18 cellular contexts compared by ENCODE assay signal in the genomic region with DNA sequence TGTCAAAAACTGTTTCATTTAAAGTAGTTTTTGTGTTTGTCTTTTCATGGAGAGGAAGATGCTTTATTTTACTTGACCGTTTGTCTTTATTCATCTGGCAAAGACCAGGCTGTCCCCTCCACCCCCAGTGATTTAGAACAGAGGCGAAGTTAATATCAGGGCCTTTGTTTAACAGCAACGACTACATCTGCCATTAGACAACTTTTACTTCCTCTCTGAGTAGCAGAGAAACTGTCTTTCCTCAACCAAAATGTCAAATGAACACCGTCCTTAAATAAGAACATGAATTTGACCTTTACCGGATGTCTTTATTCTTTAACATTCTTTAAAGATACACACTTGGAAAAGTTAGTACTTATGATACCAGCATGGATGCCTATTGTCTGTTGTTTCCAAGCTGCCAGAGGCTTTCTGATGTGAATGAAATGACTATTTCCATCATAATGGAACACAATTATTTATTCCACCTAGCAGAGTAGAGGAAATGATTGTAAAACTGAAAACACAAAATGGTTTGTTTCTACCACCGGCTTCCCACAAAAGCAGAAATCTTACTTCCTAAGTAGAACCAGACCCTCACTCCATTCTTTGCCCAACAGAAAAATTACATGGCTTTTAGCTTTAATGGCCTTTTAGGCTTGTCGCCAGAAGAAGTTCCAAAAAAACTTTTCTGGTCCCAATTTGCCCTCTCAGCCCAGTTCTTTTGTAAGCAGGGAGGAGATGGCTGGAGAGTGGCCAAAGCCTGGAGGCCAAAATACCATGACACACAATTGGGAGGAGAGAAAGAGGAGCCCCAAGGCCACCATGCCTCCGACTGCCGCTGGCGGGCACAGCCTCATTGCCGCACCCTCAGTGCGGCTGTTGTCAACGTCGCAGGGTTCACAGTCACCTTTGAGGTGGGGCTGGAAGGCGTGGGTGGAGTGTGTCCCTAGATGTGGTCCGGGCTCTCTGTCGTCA.
DNase-seq lines count a peak whose midpoint lies in the region; ATAC-seq and TF ChIP-seq lines count a peak whose summit lies in the region.
"Had no signal": no experiment of that assay in that cellular context is flagged by ENCODE, and none has a peak within 500 bp of the region (broad histone marks: within the 10 kb centered on the region; RNA-seq: fewer than 3 reads in every experiment).

No MANE protein-coding gene starts in this region.

- H3K4me2 ChIP-seq in smooth muscle cell = no peak overlapping the region

- H3K36me3 ChIP-seq in HUES64 (ENCODE audit: insufficient read depth, low read length) (no peaks in the 10 kb centered on the region), smooth muscle cell (ENCODE audit: low read depth) (no peaks in the 10 kb centered on the region)
- H3K36me3 ChIP-seq: SJCRH30, upper lobe of left lung had no signal

- H3K4me1 ChIP-seq in HUES64 (ENCODE audit: insufficient read depth, low read length) (peaks cover 23% of the 10 kb centered on the region), smooth muscle cell (ENCODE audit: low read depth) (no peaks in the 10 kb centered on the region)
- H3K4me1 ChIP-seq: SJCRH30, upper lobe of left lung had no signal

- WGBS in HUES64 = 84% methylated on average over 17 of the region's 17 CpGs
- WGBS in smooth muscle cell (ENCODE audit: low lambda C conversion rate) = 81% methylated on average over 17 of the region's 17 CpGs

- no peaks in the 10 kb centered on the region for H3K36me3 Mint-ChIP-seq in activated CD4-positive, alpha-beta T cell treated with anti-CD3 and anti-CD28 coated beads, Interleukin-2, amount 10 ng/mL, durations not matched to agents 24 days and 14 days (ENCODE audit: low read depth)
- H3K36me3 Mint-ChIP-seq: activated naive CD8-positive, alpha-beta T cell treated with anti-CD3 and anti-CD28 coated beads for 36 hours had no signal

- no peak overlapping the region for H3K27ac Mint-ChIP-seq in activated CD4-positive, alpha-beta T cell treated with anti-CD3 and anti-CD28 coated beads, Interleukin-2, amount 10 ng/mL, durations not matched to agents 24 days and 14 days
- H3K27ac Mint-ChIP-seq: activated naive CD8-positive, alpha-beta T cell treated with anti-CD3 and anti-CD28 coated beads for 36 hours; activated T-cell treated with anti-CD3 and anti-CD28 coated beads, Interleukin-2, amount 50 U/mL, for 24 hours had no signal

- peak; percentile 6 for DNase-seq in activated CD4-positive, alpha-beta T cell treated with anti-CD3 and anti-CD28 coated beads for 48 hours
- no peak for DNase-seq in activated CD4-positive, alpha-beta T cell treated with anti-CD3 and anti-CD28 coated beads, Interleukin-2, amount 10 ng/mL, durations not matched to agents 24 days and 14 days
- DNase-seq in fibroblast of gingiva (ENCODE audit: low read depth) (peak; percentile 34), smooth muscle cell (lab: John Stamatoyannopoulos, UW; ENCODE audit: unreplicated experiment) (no peak), NCI-H2107 (lab: John Stamatoyannopoulos, UW) (no peak), NCI-H345 (lab: John Stamatoyannopoulos, UW) (no peak)
- DNase-seq: 8988T; activated naive CD8-positive, alpha-beta T cell treated with anti-CD3 and anti-CD28 coated beads for 36 hours; activated T-cell treated with anti-CD3 and anti-CD28 coated beads, Interleukin-2, amount 50 U/mL, for 24 hours; GOT3; kidney glomerular epithelial cell; NCI-H1694; NCI-H510A treated with DMSO at 0.1 percent for 48 hours; SJCRH30; T1000 had no signal

- H3K9me3 ChIP-seq in HUES64 (ENCODE audit: insufficient read depth, low read depth, low read length) = peaks cover 12% of the 10 kb centered on the region
- H3K9me3 ChIP-seq in smooth muscle cell (replicated peaks; ENCODE audit: low read depth) = no peaks in the 10 kb centered on the region
- H3K9me3 ChIP-seq: SJCRH30, upper lobe of left lung had no signal

- H3K4me1 Mint-ChIP-seq in activated CD4-positive, alpha-beta T cell treated with anti-CD3 and anti-CD28 coated beads, Interleukin-2, amount 10 ng/mL, durations not matched to agents 24 days and 14 days = no peaks in the 10 kb centered on the region
- H3K4me1 Mint-ChIP-seq: activated naive CD8-positive, alpha-beta T cell treated with anti-CD3 and anti-CD28 coated beads for 36 hours had no signal

- no peaks in the 10 kb centered on the region for H3F3A ChIP-seq in smooth muscle cell (ENCODE audit: low read depth)

- 0 out of 2 replicates have a peak overlapping the region, but pooled peaks have one; percentile 6 for H3K27ac ChIP-seq in HUES64 (ENCODE audit: low read depth, low read length)
- H3K27ac ChIP-seq in smooth muscle cell (ENCODE audit: low read depth) = no peak overlapping the region
- H3K27ac ChIP-seq: SJCRH30, upper lobe of left lung had no signal

- H3K9ac ChIP-seq in HUES64 (ENCODE audit: low read depth, low read length) (0 out of 2 replicates have a peak overlapping the region, but pooled peaks have one; percentile 1), smooth muscle cell (ENCODE audit: low read depth) (no peak overlapping the region)

- peak overlapping the region; percentile 43 for H2AFZ ChIP-seq in smooth muscle cell (ENCODE audit: low read depth)

- intact Hi-C loops in activated CD4-positive, alpha-beta T cell treated with anti-CD3 and anti-CD28 coated beads, Interleukin-2, amount 10 ng/mL, durations not matched to agents 24 days and 14 days (cut with micrococcal nuclease) = no loop called here

- no peak for ATAC-seq in esophagus mucosa

- no peaks in the 10 kb centered on the region for H3K27me3 Mint-ChIP-seq in activated CD4-positive, alpha-beta T cell treated with anti-CD3 and anti-CD28 coated beads, Interleukin-2, amount 10 ng/mL, durations not matched to agents 24 days and 14 days

- H3K27me3 ChIP-seq in HUES64 (ENCODE audit: insufficient read depth, low read length) (no peaks in the 10 kb centered on the region), smooth muscle cell (ENCODE audit: low read depth) (no peaks in the 10 kb centered on the region)
- H3K27me3 ChIP-seq: SJCRH30, upper lobe of left lung had no signal

- H3K4me3 ChIP-seq in HUES64 (ENCODE audit: low read length) = no peak overlapping the region
- H3K4me3 ChIP-seq in smooth muscle cell = no peak overlapping the region
- H3K4me3 ChIP-seq: SJCRH30, upper lobe of left lung had no signal

- no peaks in the 10 kb centered on the region for H4K20me1 ChIP-seq in smooth muscle cell (ENCODE audit: low read depth)

- H3K4me3 Mint-ChIP-seq in activated CD4-positive, alpha-beta T cell treated with anti-CD3 and anti-CD28 coated beads, Interleukin-2, amount 10 ng/mL, durations not matched to agents 24 days and 14 days = no peak overlapping the region
- H3K4me3 Mint-ChIP-seq: activated naive CD8-positive, alpha-beta T cell treated with anti-CD3 and anti-CD28 coated beads for 36 hours; activated T-cell treated with anti-CD3 and anti-CD28 coated beads, Interleukin-2, amount 50 U/mL, for 24 hours had no signal

- H3K79me2 ChIP-seq in smooth muscle cell (ENCODE audit: low read depth) = no peaks in the 10 kb centered on the region

- H3K9me3 Mint-ChIP-seq in activated CD4-positive, alpha-beta T cell treated with anti-CD3 and anti-CD28 coated beads, Interleukin-2, amount 10 ng/mL, durations not matched to agents 24 days and 14 days = no peaks in the 10 kb centered on the region
- H3K9me3 Mint-ChIP-seq: activated T-cell treated with anti-CD3 and anti-CD28 coated beads, Interleukin-2, amount 50 U/mL, for 24 hours had no signal

- TF ChIP-seq CTCF in smooth muscle cell (IDR thresholded peaks at IDR 0.05; ENCODE audit: borderline replicate concordance, insufficient read depth, poor library complexity, severe bottlenecking) = no peak

Comparison
In these comparisons a context has a peak if more than half of its experiments do, and no peak if none do; other contexts are left out.
1. DNase-seq: peak in activated CD4-positive, alpha-beta T cell treated with anti-CD3 and anti-CD28 coated beads for 48 hours (single experiment) and fibroblast of gingiva (single experiment); none in activated CD4-positive, alpha-beta T cell treated with anti-CD3 and anti-CD28 coated beads, Interleukin-2, amount 10 ng/mL, durations not matched to agents 24 days and 14 days (single experiment), smooth muscle cell (single experiment), NCI-H2107 (single experiment) and NCI-H345 (single experiment).